ENCODE assay signal across 16 cellular contexts in the genomic region with DNA sequence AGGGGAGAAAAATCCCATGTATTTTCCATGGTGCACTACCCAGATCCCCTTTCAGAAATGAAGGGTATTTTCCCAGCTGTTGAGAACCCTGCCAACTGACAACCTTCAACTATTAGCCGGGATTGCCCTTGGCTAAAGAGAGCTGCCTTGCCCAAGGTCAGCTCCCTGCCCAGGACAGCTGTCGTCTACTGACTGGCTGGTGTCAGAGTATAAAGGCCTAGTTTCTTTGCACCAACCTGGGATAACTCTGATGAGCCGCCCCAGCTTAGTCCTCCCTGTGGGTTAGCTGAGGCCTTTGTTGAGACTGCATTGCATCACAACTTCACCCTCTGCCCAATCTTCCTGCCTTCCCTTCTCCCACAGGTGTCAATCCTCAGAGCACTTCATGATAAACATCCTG.
DNase-seq lines count a peak whose midpoint lies in the region; ATAC-seq and TF ChIP-seq lines count a peak whose summit lies in the region.
"Had no signal": no experiment of that assay in that cellular context is flagged by ENCODE, and none has a peak within 500 bp of the region (broad histone marks: within the 10 kb centered on the region; RNA-seq: fewer than 3 reads in every experiment).

No MANE protein-coding gene starts in this region.

- H3K36me3 ChIP-seq in Loucy (ENCODE audit: insufficient read depth, low read length): no peaks in the 10 kb centered on the region
- H3K36me3 ChIP-seq in osteoblast (ENCODE audit: insufficient read depth, low read length): no peaks in the 10 kb centered on the region

- H3K4me1 Mint-ChIP-seq in activated CD4-positive, alpha-beta memory T cell treated with anti-CD3 and anti-CD28 coated beads, Interleukin-2, amount 10 ng/mL, durations not matched to agents 7 days and 5 days: no peaks in the 10 kb centered on the region
- H3K4me1 Mint-ChIP-seq: CD14-positive monocyte had no signal

- H3K4me1 ChIP-seq in Loucy (ENCODE audit: insufficient read depth, low read length, poor library complexity, severe bottlenecking) (peaks cover 17% of the 10 kb centered on the region), right cardiac atrium (ENCODE audit: control insufficient read depth, insufficient read depth, low read length) (peaks cover 17% of the 10 kb centered on the region), osteoblast (ENCODE audit: insufficient read depth, low read length) (peaks cover 40% of the 10 kb centered on the region)

- no peaks in the 10 kb centered on the region for H3K9me3 ChIP-seq in Loucy (ENCODE audit: insufficient read depth, low read depth, low read length)
- H3K9me3 ChIP-seq in right cardiac atrium (ENCODE audit: control insufficient read depth, low read length): no peaks in the 10 kb centered on the region
- peaks cover 5% of the 10 kb centered on the region for H3K9me3 ChIP-seq in osteoblast (ENCODE audit: low read depth, low read length)

- TF ChIP-seq CTCF in Loucy (conservative IDR thresholded peaks at IDR 0.05; ENCODE audit: low read length) (no peak), osteoblast (IDR thresholded peaks at IDR 0.05; ENCODE audit: extremely low read depth, low read depth, low read length) (no peak)

- H3K4me2 ChIP-seq in Loucy (ENCODE audit: low read depth, low read length, poor library complexity, severe bottlenecking): peak overlapping the region; percentile 27
- no peak overlapping the region for H3K4me2 ChIP-seq in osteoblast (ENCODE audit: insufficient read depth, low read length)

- WGBS in right cardiac atrium: 86% methylated on average over 3 of the region's 3 CpGs

- H3F3A ChIP-seq in Loucy (ENCODE audit: low read depth): no peaks in the 10 kb centered on the region; the same call in 1 of the 2 replicates

- POLR2A ChIA-PET in activated CD4-positive, alpha-beta memory T cell treated with anti-CD3 and anti-CD28 coated beads, Interleukin-2, amount 10 ng/mL, durations not matched to agents 7 days and 5 days (lab: Charles Lee): interaction anchor here (1.0 kb wide), 1 partner anchor 11 kb away, joined by 3 read pairs; no protein-coding TSS in a partner anchor

- intact Hi-C loops in Right ventricle myocardium superior (cut with DNase I) (no loop called here), right cardiac atrium (cut with DNase I) (no loop called here)

- no peaks in the 10 kb centered on the region for H3K36me3 Mint-ChIP-seq in activated CD4-positive, alpha-beta memory T cell treated with anti-CD3 and anti-CD28 coated beads, Interleukin-2, amount 10 ng/mL, durations not matched to agents 7 days and 5 days (ENCODE audit: low read depth)

- no peak overlapping the region for H3K4me3 Mint-ChIP-seq in activated CD4-positive, alpha-beta memory T cell treated with anti-CD3 and anti-CD28 coated beads, Interleukin-2, amount 10 ng/mL, durations not matched to agents 7 days and 5 days
- H3K4me3 Mint-ChIP-seq: CD14-positive monocyte had no signal

- ATAC-seq in Right ventricle myocardium superior (ENCODE audit: poor library complexity) (peak; percentile 45), right cardiac atrium (no peak), HG03378 (IDR thresholded peaks at IDR 0.05; ENCODE audit: unreplicated experiment) (no peak)
- ATAC-seq: HCT116 had no signal

- no peaks in the 10 kb centered on the region for H3K27me3 Mint-ChIP-seq in activated CD4-positive, alpha-beta memory T cell treated with anti-CD3 and anti-CD28 coated beads, Interleukin-2, amount 10 ng/mL, durations not matched to agents 7 days and 5 days

- H2AFZ ChIP-seq in Loucy (ENCODE audit: low read length): no peak overlapping the region
- no peak overlapping the region for H2AFZ ChIP-seq in osteoblast (ENCODE audit: low read length)

- H3K9ac ChIP-seq in Loucy (ENCODE audit: low read depth, low read length, poor library complexity, severe bottlenecking): no peak overlapping the region

- H3K79me2 ChIP-seq in Loucy (ENCODE audit: insufficient read depth, low read length) (no peaks in the 10 kb centered on the region), osteoblast (ENCODE audit: insufficient read depth, low read length) (no peaks in the 10 kb centered on the region)

- H3K4me3 ChIP-seq in Loucy (ENCODE audit: low read length, poor library complexity, severe bottlenecking) (no peak overlapping the region), right cardiac atrium (ENCODE audit: low read length) (no peak overlapping the region), osteoblast (ENCODE audit: insufficient read depth, low read length) (no peak overlapping the region)

- no peak for DNase-seq in Right ventricle myocardium superior
- DNase-seq in right cardiac atrium: no peak
- DNase-seq in osteoblast (ENCODE audit: insufficient read length, low spot score, missing footprints): peak; percentile 45
- no peak for DNase-seq in activated CD4-positive, alpha-beta memory T cell treated with anti-CD3 and anti-CD28 coated beads, Interleukin-2, amount 10 ng/mL, durations not matched to agents 7 days and 5 days
- DNase-seq in hippocampal formation (lab: John Stamatoyannopoulos, UW): no peak
- DNase-seq in activated effector memory CD4-positive, alpha-beta T cell treated with anti-CD3 and anti-CD28 coated beads, Interleukin-2, amount 50 U/mL, for 16 hours: no peak
- DNase-seq: DMS79 treated with DMSO at 0.1 percent for 48 hours, GOT3, NCI-H1105 treated with DMSO at 0.1 percent for 48 hours, NCI-H1694 treated with DMSO at 0.1 percent for 48 hours, NCI-H510A treated with DMSO at 0.1 percent for 48 hours, NCI-H774 had no signal

- H3K27ac Mint-ChIP-seq in activated CD4-positive, alpha-beta memory T cell treated with anti-CD3 and anti-CD28 coated beads, Interleukin-2, amount 10 ng/mL, durations not matched to agents 7 days and 5 days: no peak overlapping the region

- no peaks in the 10 kb centered on the region for H3K27me3 ChIP-seq in Loucy (ENCODE audit: insufficient read depth, low read length, poor library complexity, severe bottlenecking)
- no peaks in the 10 kb centered on the region for H3K27me3 ChIP-seq in right cardiac atrium (ENCODE audit: control insufficient read depth, insufficient read depth)
- no peaks in the 10 kb centered on the region for H3K27me3 ChIP-seq in osteoblast (ENCODE audit: insufficient read depth, low read length)

- H3K27ac ChIP-seq in right cardiac atrium (ENCODE audit: low read length) (peak overlapping the region; percentile 96), osteoblast (ENCODE audit: low read depth, low read length) (no peak overlapping the region)

- CTCF ChIA-PET in activated CD4-positive, alpha-beta memory T cell treated with anti-CD3 and anti-CD28 coated beads, Interleukin-2, amount 10 ng/mL, durations not matched to agents 7 days and 5 days (lab: Charles Lee): interaction anchor here (1.4 kb wide), 1 partner anchor 35 kb away, joined by 3 read pairs; no protein-coding TSS in a partner anchor

- no peaks in the 10 kb centered on the region for H3K9me2 ChIP-seq in Loucy (replicated peaks; ENCODE audit: low read depth, low read length)

- peaks cover 3% of the 10 kb centered on the region for H3K9me3 Mint-ChIP-seq in activated CD4-positive, alpha-beta memory T cell treated with anti-CD3 and anti-CD28 coated beads, Interleukin-2, amount 10 ng/mL, durations not matched to agents 7 days and 5 days

- H4K20me1 ChIP-seq in Loucy (ENCODE audit: insufficient read depth, low read length, poor library complexity, severe bottlenecking) (no peaks in the 10 kb centered on the region), osteoblast (ENCODE audit: insufficient read depth, low read length) (no peaks in the 10 kb centered on the region)
